14 cellular contexts compared by ENCODE assay signal in genomic region chr3:171415070-171415469, GRCh38. TPM values are rescaled to one million over a fixed set of nuclear protein-coding genes. Genes with fewer than 3 reads are reported as not detected.
DNase-seq lines count a peak whose midpoint lies in the region; TF ChIP-seq lines count a peak whose summit lies in the region.
"Had no signal": no experiment of that assay in that cellular context is flagged by ENCODE, and none has a peak within 500 bp of the region (broad histone marks: within the 10 kb centered on the region; RNA-seq: fewer than 3 reads in every experiment).

No MANE protein-coding gene starts in this region.

- no peaks in the 10 kb centered on the region for H3K27me3 ChIP-seq in mammary epithelial cell (ENCODE audit: insufficient read depth, low read length)
- H3K27me3 ChIP-seq: ascending aorta had no signal

- no peak for TF ChIP-seq CTCF in mammary epithelial cell (conservative IDR thresholded peaks at IDR 0.05 in 1 of 2, IDR thresholded peaks at IDR 0.05 in 1 of 2; ENCODE audit: extremely low read depth in 1 of 2, insufficient read depth in 1 of 2, low read depth in 1 of 2, low read length in 2 of 2)

- H4K20me1 ChIP-seq in mammary epithelial cell (ENCODE audit: insufficient read depth, low read length) = no peaks in the 10 kb centered on the region

- CTCF ChIA-PET in mammary epithelial cell (lab: Charles Lee; ENCODE audit: low non-redundant PET) = interaction anchor here (0.5 kb wide), 1 partner anchor 198 kb away, joined by 3 read pairs; no protein-coding TSS in a partner anchor

- peaks cover 16% of the 10 kb centered on the region for H3K4me1 ChIP-seq in mammary epithelial cell (ENCODE audit: insufficient read depth, low read length)
- H3K4me1 ChIP-seq: ascending aorta had no signal

- no peaks in the 10 kb centered on the region for H3K36me3 ChIP-seq in mammary epithelial cell (ENCODE audit: insufficient read depth, low read length)
- H3K36me3 ChIP-seq: ascending aorta had no signal

- in situ Hi-C loops in mammary epithelial cell (cut with MboI; ENCODE audit: low sequenced_read_pairs in 2 of 2) = no loop called here

- WGBS in mammary epithelial cell (ENCODE audit: low coverage, missing lambda C conversion rate) = 79% methylated on average over 2 of the region's 2 CpGs

- peaks cover 3% of the 10 kb centered on the region for H3K79me2 ChIP-seq in mammary epithelial cell (ENCODE audit: insufficient read depth, low read length)

- H3K9me3 ChIP-seq in mammary epithelial cell (replicated peaks; ENCODE audit: insufficient read depth, low read length) = no peaks in the 10 kb centered on the region
- H3K9me3 ChIP-seq: ascending aorta, Caco-2 had no signal

- no peak overlapping the region for H3K27ac ChIP-seq in mammary epithelial cell (ENCODE audit: insufficient read depth, low read depth, low read length)
- H3K27ac ChIP-seq: ascending aorta had no signal

- H3K4me2 ChIP-seq in mammary epithelial cell (ENCODE audit: insufficient read depth, low read depth, low read length) = no peak overlapping the region

- intact Hi-C loops in mammary epithelial cell (cut with micrococcal nuclease) = no loop called here

- no peak overlapping the region for H2AFZ ChIP-seq in mammary epithelial cell (ENCODE audit: low read depth, low read length)

- no TSS peak for BruUV-seq in mammary epithelial cell (replicated peaks; lab: Mats Ljungman, UMichigan)

- no peak overlapping the region for H3K4me3 ChIP-seq in mammary epithelial cell (replicated peaks in 1 of 3; ENCODE audit: insufficient read depth in 1 of 3, low read depth in 2 of 3, low read length in 3 of 3)
- H3K4me3 ChIP-seq: ascending aorta had no signal

- H3K9ac ChIP-seq in mammary epithelial cell (ENCODE audit: insufficient read depth, low read length) = no peak overlapping the region

- dilution Hi-C loops in mammary epithelial cell (cut with HindIII; ENCODE audit: low sequenced_read_pairs) = no loop called here

- DNase-seq in AG08395 (ENCODE audit: low spot score) = peak; percentile 27
- peak; percentile 38 for DNase-seq in HT1080 (ENCODE audit: low read depth)
- peak; percentile 77 for DNase-seq in mammary epithelial cell
- peak; percentile 16 for DNase-seq in hepatic stellate cell (ENCODE audit: low spot score)
- DNase-seq in stimulated activated CD4-positive, alpha-beta T cell treated with anti-CD3 and anti-CD28 coated beads, Interleukin-15, amount 100 ng/mL, for 24 hours = no peak
- no peak for DNase-seq in activated CD4-positive, alpha-beta T cell treated with anti-CD3 and anti-CD28 coated beads, Interleukin-2, amount 50 U/mL, for 1 hour
- DNase-seq in SKM-1 treated with dmso at 0.1 percent for 144 hours (lab: John Stamatoyannopoulos, UW; ENCODE audit: unreplicated experiment) = no peak
- no peak for DNase-seq in NCI-H146 treated with DMSO at 0.1 percent for 48 hours (lab: John Stamatoyannopoulos, UW; ENCODE audit: unreplicated experiment)
- DNase-seq: activated CD4-positive, alpha-beta T cell treated with anti-CD3 and anti-CD28 coated beads, Interleukin-2, amount 10 ng/mL, durations not matched to agents 24 days and 14 days; Caco-2; hippocampal formation; MV-4-11; NCI-H2227 treated with DMSO at 0.1 percent for 48 hours had no signal

RNA-seq across cellular contexts. Expression of gene TNIK, which starts 45.1 kb away (rescaled TPM):
- 12.3 and 16.1 TPM in 2 replicates for total RNA-seq in HT1080 (2014; rRNA removed; shearing (Covaris generic))
- 3.7 and 4.2 TPM in 2 replicates for polyA plus RNA-seq in HT1080 (2015; cell fraction: cytosol; rRNA removed)
- 11.5 and 12.9 TPM in 2 replicates for polyA plus RNA-seq in HT1080 (2015; cell fraction: nucleus; rRNA removed)
- total RNA-seq in mammary epithelial cell = 1 to 10 TPM; 7.5 to 9.7 TPM
- polyA plus RNA-seq in mammary epithelial cell = 3.5 TPM
- 76.6 TPM for polyA minus RNA-seq in mammary epithelial cell

Comparison
In these comparisons a context has a peak if more than half of its experiments do, and no peak if none do; other contexts are left out.
1. DNase-seq: peak in AG08395 (single experiment), HT1080 (single experiment), mammary epithelial cell (single experiment) and hepatic stellate cell (single experiment); none in stimulated activated CD4-positive, alpha-beta T cell treated with anti-CD3 and anti-CD28 coated beads, Interleukin-15, amount 100 ng/mL, for 24 hours (single experiment), activated CD4-positive, alpha-beta T cell treated with anti-CD3 and anti-CD28 coated beads, Interleukin-2, amount 50 U/mL, for 1 hour (single experiment), SKM-1 treated with dmso at 0.1 percent for 144 hours (single experiment) and NCI-H146 treated with DMSO at 0.1 percent for 48 hours (single experiment).